13 cellular contexts compared by ENCODE assay signal in the genomic region with DNA sequence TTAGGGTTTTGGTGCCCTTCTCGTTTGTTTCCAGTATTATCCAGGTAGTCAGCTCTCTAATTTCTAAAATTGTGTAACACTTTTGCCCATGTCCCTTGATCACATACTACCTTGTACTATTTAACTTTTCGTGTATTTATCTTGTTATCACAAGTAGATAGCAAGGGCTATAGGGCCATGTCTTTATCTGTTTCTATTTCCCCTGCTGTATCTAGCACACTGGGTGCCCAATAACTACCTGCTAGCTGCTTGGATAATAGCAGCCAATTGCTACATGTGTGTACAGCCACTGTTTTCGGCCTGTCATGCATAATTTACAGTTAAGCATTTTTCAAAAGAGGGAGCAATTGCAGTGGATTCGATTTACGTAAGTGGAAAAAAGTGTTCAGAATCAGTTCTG.
DNase-seq lines count a peak whose midpoint lies in the region; ATAC-seq lines count a peak whose summit lies in the region.
"Had no signal": no experiment of that assay in that cellular context is flagged by ENCODE, and none has a peak within 500 bp of the region (broad histone marks: within the 10 kb centered on the region; RNA-seq: fewer than 3 reads in every experiment).

No MANE protein-coding gene starts in this region.

- peaks cover 81% of the 10 kb centered on the region for H3K4me1 Mint-ChIP-seq in activated CD4-positive, alpha-beta T cell treated with anti-CD3 and anti-CD28 coated beads, Interleukin-2, amount 10 ng/mL, durations not matched to agents 7 days and 5 days
- peaks cover 77% of the 10 kb centered on the region for H3K4me1 Mint-ChIP-seq in central memory CD8-positive, alpha-beta T cell
- H3K4me1 Mint-ChIP-seq in stimulated activated naive B cell treated with anti-CD40 and anti-IgM and Interleukin-4, amounts not matched to agents 10 μg/mL and 1 μg/mL and 100 μg/mL, for 72 hours, result peaks cover 47 to 71% of the 10 kb centered on the region in 2 donors

- ATAC-seq in central memory CD8-positive, alpha-beta T cell (replicated peaks; ENCODE audit: extremely low read depth, poor library complexity, severe bottlenecking), result no peak
- no peak for ATAC-seq in stimulated activated naive B cell treated with anti-CD40 and anti-IgM and Interleukin-4, amounts not matched to agents 10 μg/mL and 1 μg/mL and 100 μg/mL, for 72 hours (replicated peaks)
- ATAC-seq in HG03025 (IDR thresholded peaks at IDR 0.05; ENCODE audit: low FRiP score, unreplicated experiment), result no peak
- no peak for ATAC-seq in HG02870 (IDR thresholded peaks at IDR 0.05; ENCODE audit: unreplicated experiment)

- DNase-seq in activated CD4-positive, alpha-beta T cell treated with anti-CD3 and anti-CD28 coated beads, Interleukin-2, amount 10 ng/mL, durations not matched to agents 7 days and 5 days, result no peak
- DNase-seq in activated CD4-positive, alpha-beta T cell treated with anti-CD3 and anti-CD28 coated beads for 4 hours, result no peak
- DNase-seq in NCI-H69 (lab: John Stamatoyannopoulos, UW), result peak; percentile 56
- no peak for DNase-seq in central memory CD8-positive, alpha-beta T cell (ENCODE audit: low spot score in 2 of 2)
- no peak for DNase-seq in stimulated activated naive B cell treated with anti-CD40 and anti-IgM and Interleukin-4, amounts not matched to agents 10 μg/mL and 1 μg/mL and 100 μg/mL, for 72 hours
- no peak for DNase-seq in stimulated activated CD4-positive, alpha-beta T cell treated with anti-CD3 and anti-CD28 coated beads, Interleukin-2, amount 100 ng/mL, for 48 hours
- DNase-seq: glutamatergic neuron; mesenchymal stem cell; NCI-H1105 treated with DMSO at 0.1 percent for 48 hours; NCI-H524 treated with DMSO at 0.1 percent for 48 hours; stimulated activated naive CD4-positive, alpha-beta T cell treated with Interleukin-2 at 50 U/mL for 16 hours had no signal

- H3K4me3 Mint-ChIP-seq in activated CD4-positive, alpha-beta T cell treated with anti-CD3 and anti-CD28 coated beads, Interleukin-2, amount 10 ng/mL, durations not matched to agents 7 days and 5 days, result no peak overlapping the region
- no peak overlapping the region for H3K4me3 Mint-ChIP-seq in central memory CD8-positive, alpha-beta T cell
- H3K4me3 Mint-ChIP-seq in stimulated activated naive B cell treated with anti-CD40 and anti-IgM and Interleukin-4, amounts not matched to agents 10 μg/mL and 1 μg/mL and 100 μg/mL, for 72 hours, result no peak overlapping the region

- no peaks in the 10 kb centered on the region for H3K27me3 Mint-ChIP-seq in activated CD4-positive, alpha-beta T cell treated with anti-CD3 and anti-CD28 coated beads, Interleukin-2, amount 10 ng/mL, durations not matched to agents 7 days and 5 days
- H3K27me3 Mint-ChIP-seq in central memory CD8-positive, alpha-beta T cell, result no peaks in the 10 kb centered on the region
- no peaks in the 10 kb centered on the region for H3K27me3 Mint-ChIP-seq in stimulated activated naive B cell treated with anti-CD40 and anti-IgM and Interleukin-4, amounts not matched to agents 10 μg/mL and 1 μg/mL and 100 μg/mL, for 72 hours

- H3K9me3 Mint-ChIP-seq in activated CD4-positive, alpha-beta T cell treated with anti-CD3 and anti-CD28 coated beads, Interleukin-2, amount 10 ng/mL, durations not matched to agents 7 days and 5 days, result peaks cover 14% of the 10 kb centered on the region
- no peaks in the 10 kb centered on the region for H3K9me3 Mint-ChIP-seq in central memory CD8-positive, alpha-beta T cell
- H3K9me3 Mint-ChIP-seq in stimulated activated naive B cell treated with anti-CD40 and anti-IgM and Interleukin-4, amounts not matched to agents 10 μg/mL and 1 μg/mL and 100 μg/mL, for 72 hours, result peaks cover 3 to 4% of the 10 kb centered on the region in 2 donors

- peaks cover 65% of the 10 kb centered on the region for H3K36me3 Mint-ChIP-seq in activated CD4-positive, alpha-beta T cell treated with anti-CD3 and anti-CD28 coated beads, Interleukin-2, amount 10 ng/mL, durations not matched to agents 7 days and 5 days (ENCODE audit: low read depth)
- peaks cover 12% of the 10 kb centered on the region for H3K36me3 Mint-ChIP-seq in central memory CD8-positive, alpha-beta T cell (ENCODE audit: insufficient read depth)
- peaks cover 13 to 26% of the 10 kb centered on the region in 2 donors for H3K36me3 Mint-ChIP-seq in stimulated activated naive B cell treated with anti-CD40 and anti-IgM and Interleukin-4, amounts not matched to agents 10 μg/mL and 1 μg/mL and 100 μg/mL, for 72 hours

- H3K27ac Mint-ChIP-seq in activated CD4-positive, alpha-beta T cell treated with anti-CD3 and anti-CD28 coated beads, Interleukin-2, amount 10 ng/mL, durations not matched to agents 7 days and 5 days, result peak overlapping the region; percentile 83
- peak overlapping the region; percentile 96 for H3K27ac Mint-ChIP-seq in central memory CD8-positive, alpha-beta T cell (ENCODE audit: low read depth)
- peak overlapping the region; percentile 86 for H3K27ac Mint-ChIP-seq in stimulated activated naive B cell treated with anti-CD40 and anti-IgM and Interleukin-4, amounts not matched to agents 10 μg/mL and 1 μg/mL and 100 μg/mL, for 72 hours

- CTCF ChIA-PET in activated CD4-positive, alpha-beta T cell treated with anti-CD3 and anti-CD28 coated beads, Interleukin-2, amount 10 ng/mL, durations not matched to agents 7 days and 5 days (lab: Charles Lee), result interaction anchor here (0.6 to 3.6 kb wide), 11 partner anchors 8 to 303 kb away, joined by 3 to 15 read pairs (median 5); a partner anchor contains a TSS

- POLR2A ChIA-PET in activated CD4-positive, alpha-beta T cell treated with anti-CD3 and anti-CD28 coated beads, Interleukin-2, amount 10 ng/mL, durations not matched to agents 7 days and 5 days (lab: Charles Lee), result no interaction called here
